In genomic region chr5:6753851-6754250, GRCh38 we compare ENCODE assay signal across 19 cellular contexts.
"Had no signal": no experiment of that assay in that cellular context is flagged by ENCODE, and none has a peak within 500 bp of the region (broad histone marks: within the 10 kb centered on the region; RNA-seq: fewer than 3 reads in every experiment).

No MANE protein-coding gene starts in this region.

- H3K4me3 ChIP-seq: adrenal gland, body of pancreas, gastroesophageal sphincter, hepatocyte, lung, SJCRH30, thyroid gland had no signal

- H2AFZ ChIP-seq: hepatocyte had no signal

- ATAC-seq: activated CD4-positive, alpha-beta T cell treated with anti-CD3 and anti-CD28 coated beads for 36 hours; body of pancreas; effector memory CD8-positive, alpha-beta T cell; gastroesophageal sphincter; natural killer cell treated with Interleukin-12 subunit alpha and Interleukin-12 subunit beta and Interleukin-15 and Interleukin-18, amount 100 ng/mL, for 72 hours; sciatic nerve; stimulated activated naive CD8-positive, alpha-beta T cell treated with anti-CD3 and anti-CD28 coated beads, Interleukin-15, amount 100 ng/mL, for 72 hours had no signal

- DNase-seq: activated CD4-positive, alpha-beta T cell treated with anti-CD3 and anti-CD28 coated beads for 36 hours; activated gamma-delta T cell treated with Interleukin-2 at 50 U/mL for 16 hours; adrenal gland; body of pancreas; central memory CD4-positive, alpha-beta T cell; effector memory CD8-positive, alpha-beta T cell; left cardiac atrium; occipital lobe; SJCRH30; stimulated activated CD4-positive, alpha-beta T cell treated with anti-CD3 and anti-CD28 coated beads, Interleukin-4, amount 100 ng/mL, for 1 hour; stimulated activated naive CD8-positive, alpha-beta T cell treated with anti-CD3 and anti-CD28 coated beads, Interleukin-15, amount 100 ng/mL, for 72 hours; SW 1271; thyroid gland had no signal

- H3K4me1 Mint-ChIP-seq: activated CD4-positive, alpha-beta T cell treated with anti-CD3 and anti-CD28 coated beads for 36 hours had no signal

- H3K4me1 ChIP-seq: adrenal gland, body of pancreas, gastroesophageal sphincter, SJCRH30, thyroid gland had no signal

- H3K4me2 ChIP-seq: hepatocyte had no signal

- H3K79me2 ChIP-seq: hepatocyte had no signal

- H3K27me3 Mint-ChIP-seq: activated CD4-positive, alpha-beta T cell treated with anti-CD3 and anti-CD28 coated beads for 36 hours; dendritic cell treated with granulocyte-macrophage colony-stimulating factor and Interleukin-4, amounts not matched to agents 40 ng/mL and 50 ng/mL, for 4 days; effector memory CD8-positive, alpha-beta T cell; natural killer cell treated with Interleukin-12 subunit alpha and Interleukin-12 subunit beta and Interleukin-15 and Interleukin-18, amount 100 ng/mL, for 72 hours; stimulated activated naive CD8-positive, alpha-beta T cell treated with anti-CD3 and anti-CD28 coated beads, Interleukin-15, amount 100 ng/mL, for 72 hours had no signal

- H3K27ac Mint-ChIP-seq: activated CD4-positive, alpha-beta T cell treated with anti-CD3 and anti-CD28 coated beads for 36 hours; dendritic cell treated with granulocyte-macrophage colony-stimulating factor and Interleukin-4, amounts not matched to agents 40 ng/mL and 50 ng/mL, for 4 days had no signal

- H3K27ac ChIP-seq: adrenal gland, body of pancreas, gastroesophageal sphincter, hepatocyte, SJCRH30, thyroid gland had no signal

- H3K9me3 ChIP-seq: adrenal gland, body of pancreas, gastroesophageal sphincter, SJCRH30, thyroid gland had no signal

- H3K27me3 ChIP-seq: adrenal gland, body of pancreas, gastroesophageal sphincter, hepatocyte, SJCRH30, thyroid gland had no signal

- H3K4me3 Mint-ChIP-seq: activated CD4-positive, alpha-beta T cell treated with anti-CD3 and anti-CD28 coated beads for 36 hours; dendritic cell treated with granulocyte-macrophage colony-stimulating factor and Interleukin-4, amounts not matched to agents 40 ng/mL and 50 ng/mL, for 4 days; effector memory CD8-positive, alpha-beta T cell; natural killer cell treated with Interleukin-12 subunit alpha and Interleukin-12 subunit beta and Interleukin-15 and Interleukin-18, amount 100 ng/mL, for 72 hours; stimulated activated naive CD8-positive, alpha-beta T cell treated with anti-CD3 and anti-CD28 coated beads, Interleukin-15, amount 100 ng/mL, for 72 hours had no signal

- H3K9me3 Mint-ChIP-seq: dendritic cell treated with granulocyte-macrophage colony-stimulating factor and Interleukin-4, amounts not matched to agents 40 ng/mL and 50 ng/mL, for 4 days; effector memory CD8-positive, alpha-beta T cell; natural killer cell treated with Interleukin-12 subunit alpha and Interleukin-12 subunit beta and Interleukin-15 and Interleukin-18, amount 100 ng/mL, for 72 hours; stimulated activated naive CD8-positive, alpha-beta T cell treated with anti-CD3 and anti-CD28 coated beads, Interleukin-15, amount 100 ng/mL, for 72 hours had no signal
